1 cellular context compared by ENCODE assay signal in the genomic region with DNA sequence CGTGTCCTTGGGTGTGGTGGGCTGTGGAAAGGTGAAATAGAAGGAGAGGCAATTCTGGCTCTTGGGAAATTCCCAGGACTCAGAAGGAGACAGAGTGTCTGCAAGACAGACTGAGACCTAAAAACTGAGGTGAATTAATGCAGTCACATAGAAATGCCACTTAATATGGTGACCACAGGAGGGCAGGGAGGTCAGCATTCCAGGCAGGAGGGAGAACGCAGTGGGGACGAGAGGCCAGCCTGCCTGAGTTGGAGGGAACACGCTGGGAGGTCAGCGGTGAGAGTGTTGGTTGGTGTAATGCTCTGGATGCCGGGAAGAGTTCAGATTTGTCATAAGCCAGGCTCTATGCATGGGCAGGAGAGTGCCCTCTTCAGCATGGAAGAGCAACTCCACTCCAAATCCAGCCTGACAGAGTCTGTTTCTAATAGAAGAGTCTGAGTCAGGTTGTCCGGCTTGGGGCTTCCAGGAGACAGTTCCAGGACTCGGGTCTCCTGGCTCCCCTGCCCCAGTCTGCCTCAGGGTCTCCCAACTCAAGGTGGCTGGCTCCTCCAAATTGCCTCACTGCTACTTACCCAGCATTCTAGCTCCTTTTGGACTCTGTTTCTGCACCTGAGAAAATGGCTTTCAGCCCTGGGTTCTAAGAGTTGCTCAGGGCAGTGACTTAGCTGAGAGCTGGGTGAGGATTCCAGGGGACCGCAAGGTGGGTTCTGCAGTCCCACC.
TF ChIP-seq lines count a peak whose summit lies in the region.

No MANE protein-coding gene starts in this region.

TF ChIP-seq in SK-N-SH, 30 proteins besides CTCF, POLR2A, EP300 and RAD21 (continued from another document):
- no peak for TF ChIP-seq REST (IDR thresholded peaks at IDR 0.05; ENCODE audit: low read depth, low read length)
- TF ChIP-seq, protein P1, sequence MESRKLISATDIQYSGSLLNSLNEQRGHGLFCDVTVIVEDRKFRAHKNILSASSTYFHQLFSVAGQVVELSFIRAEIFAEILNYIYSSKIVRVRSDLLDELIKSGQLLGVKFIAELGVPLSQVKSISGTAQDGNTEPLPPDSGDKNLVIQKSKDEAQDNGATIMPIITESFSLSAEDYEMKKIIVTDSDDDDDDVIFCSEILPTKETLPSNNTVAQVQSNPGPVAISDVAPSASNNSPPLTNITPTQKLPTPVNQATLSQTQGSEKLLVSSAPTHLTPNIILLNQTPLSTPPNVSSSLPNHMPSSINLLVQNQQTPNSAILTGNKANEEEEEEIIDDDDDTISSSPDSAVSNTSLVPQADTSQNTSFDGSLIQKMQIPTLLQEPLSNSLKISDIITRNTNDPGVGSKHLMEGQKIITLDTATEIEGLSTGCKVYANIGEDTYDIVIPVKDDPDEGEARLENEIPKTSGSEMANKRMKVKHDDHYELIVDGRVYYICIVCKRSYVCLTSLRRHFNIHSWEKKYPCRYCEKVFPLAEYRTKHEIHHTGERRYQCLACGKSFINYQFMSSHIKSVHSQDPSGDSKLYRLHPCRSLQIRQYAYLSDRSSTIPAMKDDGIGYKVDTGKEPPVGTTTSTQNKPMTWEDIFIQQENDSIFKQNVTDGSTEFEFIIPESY (IDR thresholded peaks at IDR 0.05; ENCODE audit: borderline replicate concordance, low read depth) = no peak
- TF ChIP-seq YY1 (IDR thresholded peaks at IDR 0.05; ENCODE audit: low read depth) = no peak
- TF ChIP-seq, protein P2, sequence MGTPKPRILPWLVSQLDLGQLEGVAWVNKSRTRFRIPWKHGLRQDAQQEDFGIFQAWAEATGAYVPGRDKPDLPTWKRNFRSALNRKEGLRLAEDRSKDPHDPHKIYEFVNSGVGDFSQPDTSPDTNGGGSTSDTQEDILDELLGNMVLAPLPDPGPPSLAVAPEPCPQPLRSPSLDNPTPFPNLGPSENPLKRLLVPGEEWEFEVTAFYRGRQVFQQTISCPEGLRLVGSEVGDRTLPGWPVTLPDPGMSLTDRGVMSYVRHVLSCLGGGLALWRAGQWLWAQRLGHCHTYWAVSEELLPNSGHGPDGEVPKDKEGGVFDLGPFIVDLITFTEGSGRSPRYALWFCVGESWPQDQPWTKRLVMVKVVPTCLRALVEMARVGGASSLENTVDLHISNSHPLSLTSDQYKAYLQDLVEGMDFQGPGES (IDR thresholded peaks at IDR 0.05; ENCODE audit: low read depth, low read length) = no peak
- peak; percentile 78 for TF ChIP-seq TCF12 (IDR thresholded peaks at IDR 0.05)
- TF ChIP-seq SMC3 (IDR thresholded peaks at IDR 0.05; ENCODE audit: low read depth, low read length) = peak; percentile 46
- TF ChIP-seq FOXM1 (IDR thresholded peaks at IDR 0.05; ENCODE audit: low read depth) = no peak
- no peak for TF ChIP-seq TEAD4 (IDR thresholded peaks at IDR 0.05; ENCODE audit: borderline replicate concordance, insufficient read depth)
- TF ChIP-seq JUND (IDR thresholded peaks at IDR 0.05) = no peak
- no peak for TF ChIP-seq MXI1 (IDR thresholded peaks at IDR 0.05; ENCODE audit: low read depth, low read length)
- TF ChIP-seq RXRA (IDR thresholded peaks at IDR 0.05; ENCODE audit: borderline replicate concordance, low read depth) = no peak
- TF ChIP-seq RCOR1 (IDR thresholded peaks at IDR 0.05; ENCODE audit: low read length) = no peak
- TF ChIP-seq ELF1 (IDR thresholded peaks at IDR 0.05) = no peak
